1 cellular context compared by ENCODE assay signal in the genomic region with DNA sequence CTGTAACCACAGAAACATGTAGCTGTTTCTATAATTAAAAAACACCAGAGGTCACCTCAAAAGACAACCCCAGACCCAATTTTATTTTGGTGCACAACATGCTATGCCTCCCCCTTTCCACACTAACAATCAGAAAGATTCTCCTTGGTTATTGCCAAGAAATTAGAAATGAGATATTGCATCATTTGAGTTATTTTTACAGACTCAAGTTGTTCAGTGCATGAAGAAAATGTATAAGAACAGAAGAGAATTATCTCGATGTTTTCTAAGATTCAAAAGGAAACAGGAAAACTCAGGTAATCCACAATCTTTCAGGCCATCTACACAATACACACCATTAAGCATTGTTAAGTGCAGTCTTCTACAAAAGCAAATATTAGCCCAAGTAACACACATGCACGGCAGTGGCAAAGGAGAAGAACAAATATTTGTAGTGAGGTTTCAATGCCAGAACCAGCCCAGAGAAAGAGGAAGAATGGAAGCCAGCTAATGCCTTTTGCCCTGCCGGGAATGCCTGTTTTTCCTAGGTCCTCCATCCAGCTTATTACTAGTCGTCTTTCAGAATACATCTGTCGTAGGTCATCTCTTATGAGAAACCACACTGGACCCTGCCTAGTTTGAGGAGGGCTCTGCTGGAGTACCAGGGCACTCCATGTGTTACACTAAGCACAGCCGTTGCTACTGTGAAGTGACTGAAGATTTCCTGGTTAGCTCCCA.
A peak's percentile ranks its signal among the peaks of the same experiment; 100 is the strongest.
TF ChIP-seq lines count a peak whose summit lies in the region.

No MANE protein-coding gene starts in this region.

TF ChIP-seq in HepG2, 621 proteins besides CTCF, POLR2A, EP300 and RAD21 (continued from another document and continues in another):
- TF ChIP-seq ZBED4 (CRISPR knock-in tag; IDR thresholded peaks at IDR 0.05; ENCODE audit: borderline replicate concordance) (peak; percentile 75), KLF16 (CRISPR knock-in tag; IDR thresholded peaks at IDR 0.05) (peak in 1 of 2 experiments; percentile 72; a peak in 1 of 4 replicates), KLF11 (CRISPR knock-in tag; IDR thresholded peaks at IDR 0.05) (peak; percentile 58; the same call in 1 of the 2 replicates), NR2C2 (CRISPR knock-in tag; IDR thresholded peaks at IDR 0.05; ENCODE audit: borderline replicate concordance) (peak; percentile 37; the same call in 1 of the 2 replicates), ZNF124 (CRISPR knock-in tag; IDR thresholded peaks at IDR 0.05) (peak; percentile 90), POGK (CRISPR knock-in tag; conservative IDR thresholded peaks at IDR 0.05) (peak; percentile 59; the same call in 1 of the 2 replicates), RFXANK (CRISPR knock-in tag; IDR thresholded peaks at IDR 0.05) (no peak), ZNF446 (CRISPR knock-in tag; IDR thresholded peaks at IDR 0.05) (no peak), ZSCAN29 (CRISPR knock-in tag; conservative IDR thresholded peaks at IDR 0.05) (peak; percentile 60; the same call in 1 of the 2 replicates), YY1 (IDR thresholded peaks at IDR 0.05; ENCODE audit: insufficient read depth, insufficient replicate concordance, low read depth, low read length) (peak; percentile 28), ZNF710 (CRISPR knock-in tag; IDR thresholded peaks at IDR 0.05; ENCODE audit: borderline replicate concordance) (peak; percentile 94; the same call in 1 of the 2 replicates), EHMT2 (IDR thresholded peaks at IDR 0.05; ENCODE audit: borderline replicate concordance, low read depth, low read length) (no peak), NFYB (CRISPR knock-in tag; IDR thresholded peaks at IDR 0.05) (no peak), ZNF550 (CRISPR knock-in tag; IDR thresholded peaks at IDR 0.05; ENCODE audit: borderline replicate concordance) (no peak), IKZF5 (CRISPR knock-in tag; IDR thresholded peaks at IDR 0.05) (peak; percentile 92), ZBTB7A (CRISPR knock-in tag; IDR thresholded peaks at IDR 0.05) (no peak), ZNF143 (CRISPR knock-in tag; IDR thresholded peaks at IDR 0.05) (peak; percentile 22; the same call in 1 of the 2 replicates), CBX2 (IDR thresholded peaks at IDR 0.05; ENCODE audit: low read depth, low read length) (no peak), CBX2 (CRISPR knock-in tag; IDR thresholded peaks at IDR 0.05; ENCODE audit: low read depth) (no peak), HOXA3 (CRISPR knock-in tag; IDR thresholded peaks at IDR 0.05) (peak; percentile 71; the same call in 1 of the 2 replicates), THYN1 (CRISPR knock-in tag; IDR thresholded peaks at IDR 0.05; ENCODE audit: borderline replicate concordance, low read depth) (no peak), SRSF4 (IDR thresholded peaks at IDR 0.05; ENCODE audit: low read depth, low read length, poor library complexity, severe bottlenecking) (no peak), ZNF713 (CRISPR knock-in tag; IDR thresholded peaks at IDR 0.05) (no peak), HOXD1 (CRISPR knock-in tag; IDR thresholded peaks at IDR 0.05) (peak; percentile 86; the same call in 1 of the 2 replicates), ZNF17 (CRISPR knock-in tag; IDR thresholded peaks at IDR 0.05) (no peak), NR3C1 (CRISPR knock-in tag; IDR thresholded peaks at IDR 0.05) (no peak), ZNF746 (CRISPR knock-in tag; IDR thresholded peaks at IDR 0.05) (no peak), U2AF1 (optimal IDR thresholded peaks at IDR 0.05; ENCODE audit: low read depth, low read length) (no peak), MNT (IDR thresholded peaks at IDR 0.05) (no peak), HOXA9 (CRISPR knock-in tag; IDR thresholded peaks at IDR 0.05; ENCODE audit: borderline replicate concordance) (no peak), ZNF709 (CRISPR knock-in tag; IDR thresholded peaks at IDR 0.05) (no peak; the same call in 1 of the 2 replicates), ZMAT3 (CRISPR knock-in tag; conservative IDR thresholded peaks at IDR 0.05) (no peak), TARDBP (CRISPR knock-in tag; IDR thresholded peaks at IDR 0.05) (peak; percentile 70; the same call in 1 of the 2 replicates), FOXA1 (IDR thresholded peaks at IDR 0.05) (peak; percentile 93), FOXA1 (CRISPR knock-in tag; IDR thresholded peaks at IDR 0.05) (peak; percentile 97), ZNF644 (CRISPR knock-in tag; IDR thresholded peaks at IDR 0.05; ENCODE audit: low read depth) (peak; percentile 68; the same call in 1 of the 2 replicates), CHCHD3 (CRISPR knock-in tag; IDR thresholded peaks at IDR 0.05) (no peak)
- TF ChIP-seq, protein P1, sequence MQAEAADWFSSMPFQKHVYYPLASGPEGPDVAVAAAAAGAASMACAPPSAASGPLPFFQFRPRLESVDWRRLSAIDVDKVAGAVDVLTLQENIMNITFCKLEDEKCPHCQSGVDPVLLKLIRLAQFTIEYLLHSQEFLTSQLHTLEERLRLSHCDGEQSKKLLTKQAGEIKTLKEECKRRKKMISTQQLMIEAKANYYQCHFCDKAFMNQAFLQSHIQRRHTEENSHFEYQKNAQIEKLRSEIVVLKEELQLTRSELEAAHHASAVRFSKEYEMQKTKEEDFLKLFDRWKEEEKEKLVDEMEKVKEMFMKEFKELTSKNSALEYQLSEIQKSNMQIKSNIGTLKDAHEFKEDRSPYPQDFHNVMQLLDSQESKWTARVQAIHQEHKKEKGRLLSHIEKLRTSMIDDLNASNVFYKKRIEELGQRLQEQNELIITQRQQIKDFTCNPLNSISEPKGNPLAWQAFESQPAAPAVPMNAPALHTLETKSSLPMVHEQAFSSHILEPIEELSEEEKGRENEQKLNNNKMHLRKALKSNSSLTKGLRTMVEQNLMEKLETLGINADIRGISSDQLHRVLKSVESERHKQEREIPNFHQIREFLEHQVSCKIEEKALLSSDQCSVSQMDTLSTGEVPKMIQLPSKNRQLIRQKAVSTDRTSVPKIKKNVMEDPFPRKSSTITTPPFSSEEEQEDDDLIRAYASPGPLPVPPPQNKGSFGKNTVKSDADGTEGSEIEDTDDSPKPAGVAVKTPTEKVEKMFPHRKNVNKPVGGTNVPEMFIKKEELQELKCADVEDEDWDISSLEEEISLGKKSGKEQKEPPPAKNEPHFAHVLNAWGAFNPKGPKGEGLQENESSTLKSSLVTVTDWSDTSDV (CRISPR knock-in tag; IDR thresholded peaks at IDR 0.05): no peak
- TF ChIP-seq, protein P2, sequence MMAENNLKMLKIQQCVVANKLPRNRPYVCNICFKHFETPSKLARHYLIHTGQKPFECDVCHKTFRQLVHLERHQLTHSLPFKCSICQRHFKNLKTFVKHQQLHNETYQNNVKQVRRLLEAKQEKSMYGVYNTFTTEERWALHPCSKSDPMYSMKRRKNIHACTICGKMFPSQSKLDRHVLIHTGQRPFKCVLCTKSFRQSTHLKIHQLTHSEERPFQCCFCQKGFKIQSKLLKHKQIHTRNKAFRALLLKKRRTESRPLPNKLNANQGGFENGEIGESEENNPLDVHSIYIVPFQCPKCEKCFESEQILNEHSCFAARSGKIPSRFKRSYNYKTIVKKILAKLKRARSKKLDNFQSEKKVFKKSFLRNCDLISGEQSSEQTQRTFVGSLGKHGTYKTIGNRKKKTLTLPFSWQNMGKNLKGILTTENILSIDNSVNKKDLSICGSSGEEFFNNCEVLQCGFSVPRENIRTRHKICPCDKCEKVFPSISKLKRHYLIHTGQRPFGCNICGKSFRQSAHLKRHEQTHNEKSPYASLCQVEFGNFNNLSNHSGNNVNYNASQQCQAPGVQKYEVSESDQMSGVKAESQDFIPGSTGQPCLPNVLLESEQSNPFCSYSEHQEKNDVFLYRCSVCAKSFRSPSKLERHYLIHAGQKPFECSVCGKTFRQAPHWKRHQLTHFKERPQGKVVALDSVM (CRISPR knock-in tag; IDR thresholded peaks at IDR 0.05): no peak
- TF ChIP-seq, protein P3, sequence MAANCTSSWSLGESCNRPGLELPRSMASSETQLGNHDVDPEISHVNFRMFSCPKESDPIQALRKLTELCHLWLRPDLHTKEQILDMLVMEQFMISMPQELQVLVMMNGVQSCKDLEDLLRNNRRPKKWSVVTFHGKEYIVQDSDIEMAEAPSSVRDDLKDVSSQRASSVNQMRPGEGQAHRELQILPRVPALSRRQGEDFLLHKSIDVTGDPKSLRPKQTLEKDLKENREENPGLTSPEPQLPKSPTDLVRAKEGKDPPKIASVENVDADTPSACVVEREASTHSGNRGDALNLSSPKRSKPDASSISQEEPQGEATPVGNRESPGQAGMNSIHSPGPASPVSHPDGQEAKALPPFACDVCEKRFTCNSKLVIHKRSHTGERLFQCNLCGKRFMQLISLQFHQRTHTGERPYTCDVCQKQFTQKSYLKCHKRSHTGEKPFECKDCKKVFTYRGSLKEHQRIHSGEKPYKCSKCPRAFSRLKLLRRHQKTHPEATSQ (CRISPR knock-in tag; IDR thresholded peaks at IDR 0.05; ENCODE audit: borderline replicate concordance): peak; percentile 39; the same call in 1 of the 2 replicates
- TF ChIP-seq, protein P4, sequence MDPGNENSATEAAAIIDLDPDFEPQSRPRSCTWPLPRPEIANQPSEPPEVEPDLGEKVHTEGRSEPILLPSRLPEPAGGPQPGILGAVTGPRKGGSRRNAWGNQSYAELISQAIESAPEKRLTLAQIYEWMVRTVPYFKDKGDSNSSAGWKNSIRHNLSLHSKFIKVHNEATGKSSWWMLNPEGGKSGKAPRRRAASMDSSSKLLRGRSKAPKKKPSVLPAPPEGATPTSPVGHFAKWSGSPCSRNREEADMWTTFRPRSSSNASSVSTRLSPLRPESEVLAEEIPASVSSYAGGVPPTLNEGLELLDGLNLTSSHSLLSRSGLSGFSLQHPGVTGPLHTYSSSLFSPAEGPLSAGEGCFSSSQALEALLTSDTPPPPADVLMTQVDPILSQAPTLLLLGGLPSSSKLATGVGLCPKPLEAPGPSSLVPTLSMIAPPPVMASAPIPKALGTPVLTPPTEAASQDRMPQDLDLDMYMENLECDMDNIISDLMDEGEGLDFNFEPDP (CRISPR knock-in tag; conservative IDR thresholded peaks at IDR 0.05): no peak
